In the genomic region with DNA sequence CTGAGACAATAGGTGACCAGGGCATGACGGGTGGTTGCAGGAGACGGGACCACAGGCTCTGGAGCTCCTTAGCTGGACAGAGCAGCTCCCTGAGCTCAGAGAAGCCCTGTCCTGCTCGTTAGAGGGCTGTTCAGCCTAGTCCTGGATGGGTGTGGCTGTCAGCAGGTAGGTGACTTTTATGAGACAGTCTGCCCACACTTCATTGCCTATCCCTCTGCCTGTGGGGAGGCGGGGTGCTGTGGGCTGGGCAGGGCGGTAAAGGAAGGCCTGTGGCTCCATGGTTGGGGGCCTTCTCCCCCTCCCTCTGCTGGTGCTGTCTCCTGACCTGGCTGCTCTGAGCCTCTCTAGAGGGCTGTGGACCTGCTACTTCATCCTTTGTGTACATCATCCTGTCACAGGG, we compare ENCODE assay signal across 1 cellular context.
TF ChIP-seq lines count a peak whose summit lies in the region.

No MANE protein-coding gene starts in this region.

TF ChIP-seq in IMR-90, 13 proteins besides CTCF, POLR2A, EP300 and RAD21:
- TF ChIP-seq CHD1 (IDR thresholded peaks at IDR 0.05; ENCODE audit: low read depth, low read length) (no peak), RCOR1 (IDR thresholded peaks at IDR 0.05; ENCODE audit: insufficient replicate concordance, low read length) (no peak), MAFK (IDR thresholded peaks at IDR 0.05; ENCODE audit: low read depth, low read length) (no peak), SMC3 (IDR thresholded peaks at IDR 0.05; ENCODE audit: low read depth, low read length) (no peak), MAZ (IDR thresholded peaks at IDR 0.05; ENCODE audit: borderline replicate concordance, low read depth, low read length) (no peak), FOS (IDR thresholded peaks at IDR 0.05; ENCODE audit: low read depth, low read length) (no peak), NFE2L2 (IDR thresholded peaks at IDR 0.05; ENCODE audit: low read depth, low read length) (no peak), BHLHE40 (IDR thresholded peaks at IDR 0.05; ENCODE audit: low read depth, low read length) (no peak), MXI1 (IDR thresholded peaks at IDR 0.05; ENCODE audit: borderline replicate concordance, low read depth, low read length) (no peak), CEBPB (IDR thresholded peaks at IDR 0.05; ENCODE audit: low read depth, low read length) (no peak), RFX5 (IDR thresholded peaks at IDR 0.05; ENCODE audit: low read depth, low read length) (no peak)
- TF ChIP-seq, protein P1, sequence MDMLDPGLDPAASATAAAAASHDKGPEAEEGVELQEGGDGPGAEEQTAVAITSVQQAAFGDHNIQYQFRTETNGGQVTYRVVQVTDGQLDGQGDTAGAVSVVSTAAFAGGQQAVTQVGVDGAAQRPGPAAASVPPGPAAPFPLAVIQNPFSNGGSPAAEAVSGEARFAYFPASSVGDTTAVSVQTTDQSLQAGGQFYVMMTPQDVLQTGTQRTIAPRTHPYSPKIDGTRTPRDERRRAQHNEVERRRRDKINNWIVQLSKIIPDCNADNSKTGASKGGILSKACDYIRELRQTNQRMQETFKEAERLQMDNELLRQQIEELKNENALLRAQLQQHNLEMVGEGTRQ (IDR thresholded peaks at IDR 0.05; ENCODE audit: low read depth, low read length), result no peak
- TF ChIP-seq, protein P2, sequence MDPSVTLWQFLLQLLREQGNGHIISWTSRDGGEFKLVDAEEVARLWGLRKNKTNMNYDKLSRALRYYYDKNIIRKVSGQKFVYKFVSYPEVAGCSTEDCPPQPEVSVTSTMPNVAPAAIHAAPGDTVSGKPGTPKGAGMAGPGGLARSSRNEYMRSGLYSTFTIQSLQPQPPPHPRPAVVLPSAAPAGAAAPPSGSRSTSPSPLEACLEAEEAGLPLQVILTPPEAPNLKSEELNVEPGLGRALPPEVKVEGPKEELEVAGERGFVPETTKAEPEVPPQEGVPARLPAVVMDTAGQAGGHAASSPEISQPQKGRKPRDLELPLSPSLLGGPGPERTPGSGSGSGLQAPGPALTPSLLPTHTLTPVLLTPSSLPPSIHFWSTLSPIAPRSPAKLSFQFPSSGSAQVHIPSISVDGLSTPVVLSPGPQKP (IDR thresholded peaks at IDR 0.05; ENCODE audit: borderline replicate concordance, low read depth, low read length), result no peak
